7 cellular contexts compared by ENCODE assay signal in the genomic region with DNA sequence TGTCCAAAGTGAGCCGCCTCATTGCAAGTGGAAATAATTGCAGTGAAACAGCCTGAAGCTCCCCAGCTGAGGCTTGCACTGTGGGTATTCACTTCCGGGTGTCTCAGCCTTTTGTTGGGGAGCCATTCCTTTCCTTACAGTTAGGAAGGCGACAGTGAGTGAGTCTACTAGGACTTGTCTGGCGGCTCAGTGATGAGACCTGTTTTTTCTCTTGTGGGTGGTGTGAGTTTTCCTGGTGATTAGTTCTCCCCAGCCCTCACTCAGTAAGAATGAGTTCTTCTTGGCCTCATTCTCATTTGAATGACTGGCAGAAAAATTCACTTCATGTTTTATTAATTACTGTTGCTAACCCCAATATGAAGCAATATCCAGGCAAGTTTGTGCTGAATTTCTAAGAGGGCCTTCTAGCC. TPM values are rescaled to one million over a fixed set of nuclear protein-coding genes. Genes with fewer than 3 reads are reported as not detected.
DNase-seq lines count a peak whose midpoint lies in the region; ATAC-seq, FAIRE-seq and TF ChIP-seq lines count a peak whose summit lies in the region.

No MANE protein-coding gene starts in this region.

- no peaks in the 10 kb centered on the region for H3K9me3 ChIP-seq in RWPE2 (ENCODE audit: severe bottlenecking)
- no peaks in the 10 kb centered on the region for H3K9me3 ChIP-seq in H1 (ENCODE audit: insufficient read depth in 2 of 2, low read depth in 1 of 2, low read length in 1 of 2)
- H3K9me3 ChIP-seq in skeletal muscle satellite cell (replicated peaks; ENCODE audit: low read length), result no peaks in the 10 kb centered on the region

- H3K23ac ChIP-seq in H1 (ENCODE audit: insufficient read length), result no peak overlapping the region

- no peak for ATAC-seq in RWPE2 (ENCODE audit: low read depth)

- H2BK120ac ChIP-seq in H1 (replicated peaks; ENCODE audit: low read depth, low read length), result no peak overlapping the region

- CTCF ChIA-PET in H1 (lab: Charles Lee; ENCODE audit: partially characterized antibody), result interaction anchor here (1.0 to 1.5 kb wide), 2 partner anchors 15 to 21 kb away, joined by 3 to 12 read pairs; no protein-coding TSS in a partner anchor

- peaks cover 14% of the 10 kb centered on the region for H3K4me1 ChIP-seq in RWPE2 (ENCODE audit: insufficient read depth, poor library complexity, severe bottlenecking)
- H3K4me1 ChIP-seq in H1 (replicated peaks in 1 of 4; ENCODE audit: control insufficient read depth in 3 of 4, insufficient read depth in 4 of 4, low read length in 3 of 4), result peaks cover 3 to 6% (median 4%) of the 10 kb centered on the region in 4 experiments; a peak in 6 of 7 replicates
- H3K4me1 ChIP-seq in skeletal muscle satellite cell (ENCODE audit: control insufficient read depth, insufficient read depth, low read length), result peaks cover 16% of the 10 kb centered on the region

- H4K5ac ChIP-seq in H1 (ENCODE audit: insufficient read length, low read depth, low read length), result no peak overlapping the region

- POLR2A ChIA-PET in H1 (lab: Charles Lee; ENCODE audit: partially characterized antibody), result interaction anchor here (1.2 to 10.5 kb wide), 14 partner anchors 8 to 356 kb away, joined by 3 to 185 read pairs (median 4); partner anchors contain the start of genes EXOSC1, RRP12 and ZDHHC16

- no peak overlapping the region for H4K91ac ChIP-seq in H1 (replicated peaks; ENCODE audit: insufficient read length, low read length)

- no peak overlapping the region for H2BK20ac ChIP-seq in H1 (ENCODE audit: low read length)

- whole genome bisulfite sequencing in H1 (ENCODE audit: extremely low coverage in 1 of 2, insufficient coverage in 1 of 2, insufficient read length in 1 of 2, insufficient replicate concordance in 2 of 2, low coverage in 1 of 2, low lambda C conversion rate in 2 of 2, missing lambda C conversion rate in 1 of 2), 2 experiments, result 79% methylated on average over 4 of the region's 4 CpGs; no CpG with 5 or more reads in 1 of the 2 experiments

- no peak; a peak in 1 of 3 replicates for TF ChIP-seq POLR2A in H1 (IDR thresholded peaks at IDR 0.05; ENCODE audit: control extremely low read depth in 1 of 2, low read depth in 2 of 2, low read length in 2 of 2)

- no peak overlapping the region for H3K18ac ChIP-seq in H1 (ENCODE audit: extremely low read depth, low read length)

- DNase-seq in H7 (peak; percentile 34), RWPE2 (ENCODE audit: low spot score) (no peak), H1 (ENCODE audit: low read depth in 1 of 2, low spot score in 2 of 2) (no peak), NCI-H2107 treated with DMSO at 0.1 percent for 48 hours (lab: John Stamatoyannopoulos, UW; ENCODE audit: unreplicated experiment) (no peak), urothelium cell line (ENCODE audit: low spot score) (no peak), SK-N-DZ (ENCODE audit: low spot score) (no peak)

- no peak overlapping the region for H2BK15ac ChIP-seq in H1 (ENCODE audit: low read length)

- H3K79me2 ChIP-seq in H1 (ENCODE audit: control insufficient read depth in 1 of 2, insufficient read depth in 2 of 2, low read length in 2 of 2), result peaks cover 21 to 39% of the 10 kb centered on the region in 2 experiments

- H3K4me2 ChIP-seq in H1 (ENCODE audit: insufficient read depth in 1 of 2, low read depth in 2 of 2, low read length in 2 of 2), result peak overlapping the region; percentile 87 to 95
- peak overlapping the region; percentile 95 for H3K4me2 ChIP-seq in skeletal muscle satellite cell (ENCODE audit: low read length)

- no peak overlapping the region for H2AK5ac ChIP-seq in H1 (ENCODE audit: low read depth, low read length)

- no peak overlapping the region for H3K4me3 ChIP-seq in H7 (ENCODE audit: insufficient read depth, low read depth, low read length)
- H3K4me3 ChIP-seq in RWPE2 (ENCODE audit: severe bottlenecking), result peak overlapping the region; percentile 66
- peak overlapping the region; percentile 69 to 100 (median 93); a peak in 7 of 8 replicates for H3K4me3 ChIP-seq in H1 (ENCODE audit: extremely low read depth in 1 of 4, insufficient read depth in 2 of 4, low read depth in 3 of 4, low read length in 4 of 4)
- peak overlapping the region; percentile 99 for H3K4me3 ChIP-seq in skeletal muscle satellite cell (ENCODE audit: low read length)

- FAIRE-seq in H1 (lab: Jason Lieb, UNC), result no peak
- no peak for FAIRE-seq in urothelium cell line (lab: Jason Lieb, UNC)

- H3K27me3 ChIP-seq in H7 (ENCODE audit: control insufficient read depth, insufficient read depth, low read length) (no peaks in the 10 kb centered on the region), RWPE2 (ENCODE audit: insufficient read depth, poor library complexity, severe bottlenecking) (no peaks in the 10 kb centered on the region), H1 (replicated peaks in 1 of 4; ENCODE audit: control insufficient read depth in 3 of 4, extremely low read depth in 1 of 4, insufficient read depth in 3 of 4, low read length in 3 of 4) (no peaks in the 10 kb centered on the region), skeletal muscle satellite cell (ENCODE audit: control insufficient read depth, insufficient read depth, low read length) (no peaks in the 10 kb centered on the region)

- peak overlapping the region; percentile 39 to 63 (median 51); a peak in 5 of 7 replicates for H3K9ac ChIP-seq in H1 (replicated peaks in 1 of 4; ENCODE audit: extremely low read depth in 1 of 4, low read depth in 3 of 4, low read length in 3 of 4)
- peak overlapping the region; percentile 98 for H3K9ac ChIP-seq in skeletal muscle satellite cell (ENCODE audit: low read depth, low read length)

- TF ChIP-seq EP300 in H1 (IDR thresholded peaks at IDR 0.05; ENCODE audit: borderline replicate concordance in 1 of 2, low read depth in 2 of 2, low read length in 2 of 2), result no peak

- no peak overlapping the region for H2BK5ac ChIP-seq in H1 (ENCODE audit: low read depth, low read length)

- no peak overlapping the region for H3K4ac ChIP-seq in H1 (replicated peaks; ENCODE audit: insufficient read length, low read depth, low read length)

- H3K36me3 ChIP-seq in H7 (replicated peaks; ENCODE audit: control insufficient read depth, insufficient read depth, low read length) (peaks cover 27% of the 10 kb centered on the region), RWPE2 (ENCODE audit: low read depth) (peaks cover 66% of the 10 kb centered on the region), H1 (ENCODE audit: control insufficient read depth in 2 of 4, insufficient read depth in 4 of 4, low read length in 3 of 4) (peaks cover 16 to 55% (median 36%) of the 10 kb centered on the region in 4 experiments), skeletal muscle satellite cell (ENCODE audit: insufficient read depth, low read length) (peaks cover 50% of the 10 kb centered on the region)

- H3K56ac ChIP-seq in H1 (replicated peaks; ENCODE audit: insufficient read length, low read depth, low read length), result no peak overlapping the region

- H4K8ac ChIP-seq in H1 (ENCODE audit: extremely low read depth, insufficient read depth, low read length), result no peak overlapping the region

- no peak overlapping the region for H2BK12ac ChIP-seq in H1 (ENCODE audit: low read depth, low read length)

- H3K79me1 ChIP-seq in H1 (ENCODE audit: low read depth, low read length), result no peaks in the 10 kb centered on the region

- peak overlapping the region; percentile 89 for H3K27ac ChIP-seq in RWPE2 (ENCODE audit: poor library complexity, severe bottlenecking)
- peak overlapping the region; percentile 58; the same call in 1 of the 2 replicates for H3K27ac ChIP-seq in H1 (ENCODE audit: low read depth, low read length)

- no peak overlapping the region for H3K14ac ChIP-seq in H1 (ENCODE audit: insufficient read length)

- H4K20me1 ChIP-seq in H1 (replicated peaks in 1 of 2; ENCODE audit: control insufficient read depth in 1 of 2, insufficient read depth in 2 of 2, low read length in 2 of 2), result peaks cover 11% of the 10 kb centered on the region in 2 experiments

- TF ChIP-seq CTCF in RWPE2 (IDR thresholded peaks at IDR 0.05; ENCODE audit: poor library complexity, severe bottlenecking) (no peak), H1 (IDR thresholded peaks at IDR 0.05; ENCODE audit: control extremely low read depth in 1 of 3, insufficient read depth in 1 of 3, low read depth in 1 of 3, low read length in 3 of 3) (no peak)

- TF ChIP-seq RAD21 in H1 (IDR thresholded peaks at IDR 0.05 in 1 of 2, conservative IDR thresholded peaks at IDR 0.05 in 1 of 2; ENCODE audit: low read depth in 2 of 2, low read length in 2 of 2), result no peak

- H2AFZ ChIP-seq in H1 (ENCODE audit: low read length), result no peak overlapping the region

- H3K23me2 ChIP-seq in H1 (ENCODE audit: low read depth, low read length), result peaks cover 12% of the 10 kb centered on the region

RNA-seq across cellular contexts. Expression of gene PGAM1, which starts 2.6 kb away (rescaled TPM):
- 1,178 and 1,380 TPM in 2 replicates for total RNA-seq in H7 (2014; rRNA removed; shearing (Covaris generic))
- 799 and 819 TPM in 2 replicates for total RNA-seq in H1 (2021; fragmentation: NEBNext Ultra II Directional; extraction: Animal tissue kit (Norgen Biotek cat#: 25700))
- 791 and 833 TPM in 2 replicates for polyA plus RNA-seq in H1 (2011; rRNA removed)
- polyA plus RNA-seq in H1 (2011; cell fraction: cytosol; rRNA removed), result 909 TPM
- polyA plus RNA-seq in H1 (2011; cell fraction: nucleus; rRNA removed), result 630 TPM
- polyA plus RNA-seq in H1 (2012, experiment 1 of 2), result 719 to 965 TPM (median 896 TPM) in 4 replicates
- 930 TPM for polyA plus RNA-seq in H1 (2012, experiment 2 of 2)
- 506 TPM for polyA plus RNA-seq in H1 (2013, experiment 1 of 2)
- 517 TPM for polyA plus RNA-seq in H1 (2013, experiment 2 of 2)
- 827 and 845 TPM in 2 replicates for polyA minus RNA-seq in H1 (2011; rRNA and poly(A)+ RNA removed)
- polyA minus RNA-seq in H1 (2011; cell fraction: cytosol; rRNA and poly(A)+ RNA removed), result 449 TPM
- 305 TPM for polyA minus RNA-seq in H1 (2011; cell fraction: nucleus; rRNA and poly(A)+ RNA removed)
- 694 and 782 TPM in 2 replicates for total RNA-seq in skeletal muscle satellite cell (2012; rRNA removed)
- 558 and 589 TPM in 2 replicates for polyA plus RNA-seq in SK-N-DZ (2014; cell fraction: cytosol; rRNA removed)
- polyA plus RNA-seq in SK-N-DZ (2014; cell fraction: nucleus; rRNA removed), result 213 and 240 TPM in 2 replicates

RNA-seq across cellular contexts. Expression of gene EXOSC1, which starts 17.2 kb away (rescaled TPM):
- 71.8 and 84.5 TPM in 2 replicates for total RNA-seq in H7 (2014; rRNA removed; shearing (Covaris generic))
- total RNA-seq in H1 (2021; fragmentation: NEBNext Ultra II Directional; extraction: Animal tissue kit (Norgen Biotek cat#: 25700)), result 52.1 and 53.6 TPM in 2 replicates
- 58.6 and 68.1 TPM in 2 replicates for polyA plus RNA-seq in H1 (2011; rRNA removed)
- 72.7 TPM for polyA plus RNA-seq in H1 (2011; cell fraction: cytosol; rRNA removed)
- 42.4 TPM for polyA plus RNA-seq in H1 (2011; cell fraction: nucleus; rRNA removed)
- polyA plus RNA-seq in H1 (2012, experiment 1 of 2), result 50.5 to 77.6 TPM (median 73.8 TPM) in 4 replicates
- 47.3 TPM for polyA plus RNA-seq in H1 (2012, experiment 2 of 2)
- 77.0 TPM for polyA plus RNA-seq in H1 (2013, experiment 1 of 2)
- 75.8 TPM for polyA plus RNA-seq in H1 (2013, experiment 2 of 2)
- 33.8 and 42.0 TPM in 2 replicates for polyA minus RNA-seq in H1 (2011; rRNA and poly(A)+ RNA removed)
- 25.1 TPM for polyA minus RNA-seq in H1 (2011; cell fraction: cytosol; rRNA and poly(A)+ RNA removed)
- 29.0 TPM for polyA minus RNA-seq in H1 (2011; cell fraction: nucleus; rRNA and poly(A)+ RNA removed)
- 30.6 and 40.3 TPM in 2 replicates for total RNA-seq in skeletal muscle satellite cell (2012; rRNA removed)
- 66.2 and 70.8 TPM in 2 replicates for polyA plus RNA-seq in SK-N-DZ (2014; cell fraction: cytosol; rRNA removed)
- 44.4 and 56.4 TPM in 2 replicates for polyA plus RNA-seq in SK-N-DZ (2014; cell fraction: nucleus; rRNA removed)

RNA-seq across cellular contexts. Expression of gene ZDHHC16, which starts 17.4 kb away (rescaled TPM):
- 36.0 and 47.6 TPM in 2 replicates for total RNA-seq in H7 (2014; rRNA removed; shearing (Covaris generic))
- total RNA-seq in H1 (2021; fragmentation: NEBNext Ultra II Directional; extraction: Animal tissue kit (Norgen Biotek cat#: 25700)), result 45.9 and 50.4 TPM in 2 replicates
- 108 and 127 TPM in 2 replicates for polyA plus RNA-seq in H1 (2011; rRNA removed)
- 76.0 TPM for polyA plus RNA-seq in H1 (2011; cell fraction: cytosol; rRNA removed)
- polyA plus RNA-seq in H1 (2011; cell fraction: nucleus; rRNA removed), result 84.2 TPM
- 31.8 to 50.0 TPM (median 46.4 TPM) in 4 replicates for polyA plus RNA-seq in H1 (2012, experiment 1 of 2)
- polyA plus RNA-seq in H1 (2012, experiment 2 of 2), result 59.6 TPM
- polyA plus RNA-seq in H1 (2013, experiment 1 of 2), result 39.2 TPM
- polyA plus RNA-seq in H1 (2013, experiment 2 of 2), result 45.5 TPM
- 130 and 144 TPM in 2 replicates for polyA minus RNA-seq in H1 (2011; rRNA and poly(A)+ RNA removed)
- polyA minus RNA-seq in H1 (2011; cell fraction: cytosol; rRNA and poly(A)+ RNA removed), result 39.4 TPM
- 43.8 TPM for polyA minus RNA-seq in H1 (2011; cell fraction: nucleus; rRNA and poly(A)+ RNA removed)
- 44.6 and 55.9 TPM in 2 replicates for total RNA-seq in skeletal muscle satellite cell (2012; rRNA removed)
- 55.2 and 57.1 TPM in 2 replicates for polyA plus RNA-seq in SK-N-DZ (2014; cell fraction: cytosol; rRNA removed)
- 72.9 and 78.9 TPM in 2 replicates for polyA plus RNA-seq in SK-N-DZ (2014; cell fraction: nucleus; rRNA removed)

RNA-seq across cellular contexts. Expression of gene RRP12, which starts 27.4 kb away (rescaled TPM):
- 41.7 and 47.4 TPM in 2 replicates for total RNA-seq in H7 (2014; rRNA removed; shearing (Covaris generic))
- total RNA-seq in H1 (2021; fragmentation: NEBNext Ultra II Directional; extraction: Animal tissue kit (Norgen Biotek cat#: 25700)), result 65.8 and 71.9 TPM in 2 replicates
- 21.0 and 33.1 TPM in 2 replicates for polyA plus RNA-seq in H1 (2011; rRNA removed)
- polyA plus RNA-seq in H1 (2011; cell fraction: cytosol; rRNA removed), result 19.2 TPM
- 65.3 TPM for polyA plus RNA-seq in H1 (2011; cell fraction: nucleus; rRNA removed)
- 41.5 to 54.2 TPM (median 45.9 TPM) in 4 replicates for polyA plus RNA-seq in H1 (2012, experiment 1 of 2)
- 55.6 TPM for polyA plus RNA-seq in H1 (2012, experiment 2 of 2)
- 24.6 TPM for polyA plus RNA-seq in H1 (2013, experiment 1 of 2)
- polyA plus RNA-seq in H1 (2013, experiment 2 of 2), result 20.7 TPM
- polyA minus RNA-seq in H1 (2011; rRNA and poly(A)+ RNA removed), result 43.0 and 55.3 TPM in 2 replicates
- 28.2 TPM for polyA minus RNA-seq in H1 (2011; cell fraction: cytosol; rRNA and poly(A)+ RNA removed)
- 46.8 TPM for polyA minus RNA-seq in H1 (2011; cell fraction: nucleus; rRNA and poly(A)+ RNA removed)
- total RNA-seq in skeletal muscle satellite cell (2012; rRNA removed), result 28.4 and 35.2 TPM in 2 replicates
- polyA plus RNA-seq in SK-N-DZ (2014; cell fraction: cytosol; rRNA removed), result 29.5 and 32.1 TPM in 2 replicates
- polyA plus RNA-seq in SK-N-DZ (2014; cell fraction: nucleus; rRNA removed), result 55.4 and 56.7 TPM in 2 replicates
